In the genomic region with DNA sequence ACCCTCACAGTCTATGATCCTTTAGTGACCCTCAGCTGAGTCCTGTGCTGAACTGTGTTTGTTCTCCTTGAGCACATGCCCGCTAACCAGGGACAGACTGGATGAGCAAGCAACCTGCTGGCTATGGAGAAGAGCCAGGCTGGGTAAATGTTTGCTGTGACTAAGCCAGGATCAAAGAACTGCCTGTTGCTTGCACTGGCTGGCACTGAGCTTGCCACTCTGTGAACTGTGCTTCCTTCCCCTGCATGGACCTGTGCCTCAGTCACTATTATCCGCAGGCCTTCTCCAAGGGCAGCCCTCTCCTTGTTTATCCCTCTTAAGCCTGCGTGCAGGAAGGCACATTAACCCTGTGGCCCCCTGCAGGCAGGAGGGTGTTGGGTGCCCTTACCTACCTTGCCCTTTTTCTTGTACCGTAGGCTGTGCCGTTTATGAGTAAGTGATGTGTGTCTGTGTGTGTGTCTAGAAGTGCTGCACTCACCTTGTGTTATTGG, we compare ENCODE assay signal across 10 cellular contexts. TPM values are rescaled to one million over a fixed set of nuclear protein-coding genes. Genes with fewer than 3 reads are reported as not detected.
DNase-seq lines count a peak whose midpoint lies in the region; ATAC-seq and TF ChIP-seq lines count a peak whose summit lies in the region.
"Had no signal": no experiment of that assay in that cellular context is flagged by ENCODE, and none has a peak within 500 bp of the region (broad histone marks: within the 10 kb centered on the region; RNA-seq: fewer than 3 reads in every experiment).

No MANE protein-coding gene starts in this region.

- no peaks in the 10 kb centered on the region for H3K9me2 ChIP-seq in PC-9 (ENCODE audit: insufficient read depth)

- ATAC-seq in HG02973 (IDR thresholded peaks at IDR 0.05; ENCODE audit: unreplicated experiment) (no peak), HG03432 (IDR thresholded peaks at IDR 0.05; ENCODE audit: unreplicated experiment) (no peak)

- CTCF ChIA-PET in PC-9 (lab: Charles Lee): interaction anchor here (0.6 to 1.9 kb wide), 4 partner anchors 15 to 59 kb away, joined by 3 to 19 read pairs (median 6); a partner anchor contains a TSS

- 0 out of 2 replicates have a peak, but pooled peaks cover 5% of the 10 kb centered on the region for H3K79me2 ChIP-seq in PC-9 (ENCODE audit: low read depth)

- H2AFZ ChIP-seq in PC-9 (no peak overlapping the region), neuron (ENCODE audit: low read depth, low read length) (peak overlapping the region; percentile 49)

- H3K9me3 ChIP-seq in PC-9 (ENCODE audit: insufficient read depth, low read depth) (no peaks in the 10 kb centered on the region), duodenal mucosa (ENCODE audit: control insufficient read depth in 1 of 2, low read length in 2 of 2) (no peaks in the 10 kb centered on the region), neuron (ENCODE audit: low read length) (no peaks in the 10 kb centered on the region)
- H3K9me3 ChIP-seq: ovary had no signal

- DNase-seq in DMS53 treated with DMSO at 0.1 percent for 48 hours (lab: John Stamatoyannopoulos, UW; ENCODE audit: unreplicated experiment) (peak; percentile 88), PC-9 (peak in 1 of 2 experiments; percentile 78), NCI-H2029 (lab: John Stamatoyannopoulos, UW) (no peak), HuH-7.5 (ENCODE audit: low spot score) (no peak)

- H4K20me1 ChIP-seq in PC-9 (ENCODE audit: insufficient read depth): no peaks in the 10 kb centered on the region

- peaks cover 48% of the 10 kb centered on the region; the same call in 1 of the 2 replicates for H3F3A ChIP-seq in PC-9 (ENCODE audit: insufficient read depth, low read depth)

- POLR2A ChIA-PET in PC-9 (lab: Charles Lee; ENCODE audit: unreplicated experiment): interaction anchor here (0.6 kb wide), 1 partner anchor 117 kb away, joined by 3 read pairs; a partner anchor contains a TSS

- intact Hi-C loops in PC-9 (cut with micrococcal nuclease; ENCODE audit: unreplicated experiment): loop anchor here (1.0 to 10.0 kb wide), 3 partner anchors 22 to 666 kb away; a partner anchor contains a TSS

- no peaks in the 10 kb centered on the region for H3K27me3 ChIP-seq in PC-9 (ENCODE audit: insufficient read depth, low read depth)
- no peaks in the 10 kb centered on the region for H3K27me3 ChIP-seq in duodenal mucosa (ENCODE audit: control insufficient read depth in 1 of 2, insufficient read depth in 2 of 2, low read length in 2 of 2)
- no peaks in the 10 kb centered on the region for H3K27me3 ChIP-seq in neuron (ENCODE audit: insufficient read depth, low read length)
- H3K27me3 ChIP-seq: ovary had no signal

- H3K9ac ChIP-seq in duodenal mucosa (ENCODE audit: low read depth in 1 of 2, low read length in 2 of 2): peak overlapping the region; percentile 21 to 33

- H3K27ac ChIP-seq in PC-9 (peak overlapping the region; percentile 74), duodenal mucosa (ENCODE audit: low read depth, low read length) (peak overlapping the region; percentile 47)
- H3K27ac ChIP-seq: HL-60 had no signal

- H3K4me3 ChIP-seq in PC-9: no peak overlapping the region
- no peak overlapping the region for H3K4me3 ChIP-seq in duodenal mucosa (ENCODE audit: low read depth in 1 of 2, low read length in 2 of 2)
- H3K4me3 ChIP-seq in neuron (ENCODE audit: low read length): no peak overlapping the region

- H3K4me2 ChIP-seq in PC-9: peak overlapping the region; percentile 79

- H3K4me1 ChIP-seq in PC-9 (replicated peaks; ENCODE audit: insufficient read depth): peaks cover 32% of the 10 kb centered on the region
- H3K4me1 ChIP-seq in duodenal mucosa (ENCODE audit: control insufficient read depth in 1 of 2, insufficient read depth in 2 of 2, low read length in 2 of 2): peaks cover 53 to 64% of the 10 kb centered on the region in 2 donors
- peaks cover 4% of the 10 kb centered on the region for H3K4me1 ChIP-seq in neuron (ENCODE audit: insufficient read depth, low read length)

- TF ChIP-seq CTCF in PC-9 (conservative IDR thresholded peaks at IDR 0.05): no peak

- H3K36me3 ChIP-seq in PC-9 (ENCODE audit: low read depth) (peaks cover 17% of the 10 kb centered on the region), duodenal mucosa (ENCODE audit: control insufficient read depth in 1 of 2, insufficient read depth in 2 of 2, low read length in 2 of 2) (peaks cover 30 to 59% of the 10 kb centered on the region in 2 donors), neuron (ENCODE audit: insufficient read depth, low read length) (no peaks in the 10 kb centered on the region)
- H3K36me3 ChIP-seq: ovary had no signal

- BruUV-seq in PC-9 (replicated peaks; lab: Mats Ljungman, UMichigan): no TSS peak

RNA-seq across cellular contexts. Expression of a gene that starts 7.4 kb away (rescaled TPM):
- 40.2 and 44.1 TPM in 2 replicates for total RNA-seq in PC-9 (2021)

RNA-seq across cellular contexts. Expression of a gene that starts 8.9 kb away (rescaled TPM):
- 5.3 and 6.2 TPM in 2 replicates for total RNA-seq in PC-9 (2021)

RNA-seq across cellular contexts. Expression of a gene that starts 22.2 kb away (rescaled TPM):
- total RNA-seq in PC-9 (2021): 147 and 195 TPM in 2 replicates

RNA-seq across cellular contexts. Expression of a gene that starts 52.7 kb away (rescaled TPM):
- 13.5 and 18.0 TPM in 2 replicates for total RNA-seq in PC-9 (2021)
